In the genomic region with DNA sequence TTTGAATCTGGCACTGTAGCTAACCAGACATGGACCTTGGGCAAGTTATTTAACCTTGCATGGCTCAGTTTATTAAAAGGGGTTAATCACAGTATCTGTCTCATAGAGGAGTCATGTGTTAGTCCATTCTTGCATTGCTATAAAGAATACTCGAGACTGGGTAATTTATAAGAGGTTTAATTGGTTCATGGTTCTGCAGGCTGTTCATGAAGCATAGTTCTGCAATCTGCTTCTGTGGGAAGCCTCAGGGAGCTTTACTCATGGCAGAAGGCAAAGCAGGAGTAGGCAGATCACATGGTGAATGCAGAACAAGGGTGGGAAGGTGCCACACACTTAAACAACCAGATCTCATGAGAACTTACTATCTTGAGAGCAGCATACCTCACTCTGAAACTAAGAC, we compare ENCODE assay signal across 1 cellular context.
TF ChIP-seq lines count a peak whose summit lies in the region.

No MANE protein-coding gene starts in this region.

TF ChIP-seq in IMR-90, 13 proteins besides CTCF, POLR2A, EP300 and RAD21 (continued from another document):
- TF ChIP-seq, protein P1, sequence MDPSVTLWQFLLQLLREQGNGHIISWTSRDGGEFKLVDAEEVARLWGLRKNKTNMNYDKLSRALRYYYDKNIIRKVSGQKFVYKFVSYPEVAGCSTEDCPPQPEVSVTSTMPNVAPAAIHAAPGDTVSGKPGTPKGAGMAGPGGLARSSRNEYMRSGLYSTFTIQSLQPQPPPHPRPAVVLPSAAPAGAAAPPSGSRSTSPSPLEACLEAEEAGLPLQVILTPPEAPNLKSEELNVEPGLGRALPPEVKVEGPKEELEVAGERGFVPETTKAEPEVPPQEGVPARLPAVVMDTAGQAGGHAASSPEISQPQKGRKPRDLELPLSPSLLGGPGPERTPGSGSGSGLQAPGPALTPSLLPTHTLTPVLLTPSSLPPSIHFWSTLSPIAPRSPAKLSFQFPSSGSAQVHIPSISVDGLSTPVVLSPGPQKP (IDR thresholded peaks at IDR 0.05; ENCODE audit: borderline replicate concordance, low read depth, low read length): no peak
- no peak for TF ChIP-seq MXI1 (IDR thresholded peaks at IDR 0.05; ENCODE audit: borderline replicate concordance, low read depth, low read length)
- TF ChIP-seq BHLHE40 (IDR thresholded peaks at IDR 0.05; ENCODE audit: low read depth, low read length): no peak
